In genomic region chr9:112655633-112656032, GRCh38 we compare ENCODE assay signal across 20 cellular contexts.
"Had no signal": no experiment of that assay in that cellular context is flagged by ENCODE, and none has a peak within 500 bp of the region (broad histone marks: within the 10 kb centered on the region; RNA-seq: fewer than 3 reads in every experiment).

No MANE protein-coding gene starts in this region.

- H3K4me1 Mint-ChIP-seq: activated CD4-positive, alpha-beta memory T cell treated with anti-CD3 and anti-CD28 coated beads, Interleukin-2, amount 10 ng/mL, durations not matched to agents 7 days and 5 days; activated CD8-positive, alpha-beta memory T cell treated with anti-CD3 and anti-CD28 coated beads, Interleukin-2, amount 10 ng/mL, durations not matched to agents 7 days and 5 days; activated naive CD8-positive, alpha-beta T cell treated with anti-CD3 and anti-CD28 coated beads, Interleukin-2, amount 10 ng/mL, durations not matched to agents 7 days and 5 days; activated T-helper 17 cell treated with anti-CD3 and anti-CD28 coated beads, Interleukin-2, amount 50 U/mL, for 72 hours had no signal

- ATAC-seq: activated CD8-positive, alpha-beta memory T cell treated with anti-CD3 and anti-CD28 coated beads, Interleukin-2, amount 10 ng/mL, durations not matched to agents 7 days and 5 days; activated T-helper 17 cell treated with anti-CD3 and anti-CD28 coated beads, Interleukin-2, amount 50 U/mL, for 72 hours; esophagus mucosa; gastroesophageal sphincter; heart right ventricle; left cardiac atrium; natural killer cell treated with Interleukin-12 subunit alpha and Interleukin-12 subunit beta and Interleukin-15 and Interleukin-18, amount 100 ng/mL, for 72 hours; stimulated activated naive CD8-positive, alpha-beta T cell treated with anti-CD3 and anti-CD28 coated beads, Interleukin-15, Interleukin-2, amounts not matched to agents 100 U/mL and 50 U/mL, for 24 hours had no signal

- H3K9me3 Mint-ChIP-seq: activated CD4-positive, alpha-beta memory T cell treated with anti-CD3 and anti-CD28 coated beads, Interleukin-2, amount 10 ng/mL, durations not matched to agents 7 days and 5 days; activated naive CD8-positive, alpha-beta T cell treated with anti-CD3 and anti-CD28 coated beads, Interleukin-2, amount 10 ng/mL, durations not matched to agents 7 days and 5 days; activated T-helper 17 cell treated with anti-CD3 and anti-CD28 coated beads, Interleukin-2, amount 50 U/mL, for 72 hours; natural killer cell treated with Interleukin-12 subunit alpha and Interleukin-12 subunit beta and Interleukin-15 and Interleukin-18, amount 100 ng/mL, for 72 hours had no signal

- H3K27ac ChIP-seq: brain microvascular endothelial cell, gastroesophageal sphincter, heart right ventricle, tibial nerve, uterus, WERI-Rb-1 had no signal

- H3K27me3 Mint-ChIP-seq: activated CD4-positive, alpha-beta memory T cell treated with anti-CD3 and anti-CD28 coated beads, Interleukin-2, amount 10 ng/mL, durations not matched to agents 7 days and 5 days; activated CD8-positive, alpha-beta memory T cell treated with anti-CD3 and anti-CD28 coated beads, Interleukin-2, amount 10 ng/mL, durations not matched to agents 7 days and 5 days; activated naive CD8-positive, alpha-beta T cell treated with anti-CD3 and anti-CD28 coated beads, Interleukin-2, amount 10 ng/mL, durations not matched to agents 7 days and 5 days; activated T-helper 17 cell treated with anti-CD3 and anti-CD28 coated beads, Interleukin-2, amount 50 U/mL, for 72 hours; natural killer cell treated with Interleukin-12 subunit alpha and Interleukin-12 subunit beta and Interleukin-15 and Interleukin-18, amount 100 ng/mL, for 72 hours had no signal

- H3K9me3 ChIP-seq: gastroesophageal sphincter, tibial nerve, uterus had no signal

- H3K36me3 ChIP-seq: brain microvascular endothelial cell, uterus had no signal

- H3K27ac Mint-ChIP-seq: activated CD4-positive, alpha-beta memory T cell treated with anti-CD3 and anti-CD28 coated beads, Interleukin-2, amount 10 ng/mL, durations not matched to agents 7 days and 5 days; activated CD8-positive, alpha-beta memory T cell treated with anti-CD3 and anti-CD28 coated beads, Interleukin-2, amount 10 ng/mL, durations not matched to agents 7 days and 5 days; activated naive CD8-positive, alpha-beta T cell treated with anti-CD3 and anti-CD28 coated beads, Interleukin-2, amount 10 ng/mL, durations not matched to agents 7 days and 5 days; activated T-helper 17 cell treated with anti-CD3 and anti-CD28 coated beads, Interleukin-2, amount 50 U/mL, for 72 hours; natural killer cell treated with Interleukin-12 subunit alpha and Interleukin-12 subunit beta and Interleukin-15 and Interleukin-18, amount 100 ng/mL, for 72 hours had no signal

- DNase-seq: activated CD4-positive, alpha-beta memory T cell treated with anti-CD3 and anti-CD28 coated beads, Interleukin-2, amount 10 ng/mL, durations not matched to agents 7 days and 5 days; activated CD8-positive, alpha-beta memory T cell treated with anti-CD3 and anti-CD28 coated beads, Interleukin-2, amount 10 ng/mL, durations not matched to agents 7 days and 5 days; activated naive CD4-positive, alpha-beta T cell; activated naive CD8-positive, alpha-beta T cell treated with anti-CD3 and anti-CD28 coated beads, Interleukin-2, amount 10 ng/mL, durations not matched to agents 7 days and 5 days; brain microvascular endothelial cell; cerebellar nuclear complex; effector CD4-positive, alpha-beta T cell; heart right ventricle; left cardiac atrium; mesenchymal stem cell; posterior cingulate gyrus; stimulated activated CD4-positive, alpha-beta T cell treated with anti-CD3 and anti-CD28 coated beads, Interleukin-2, amount 100 ng/mL, for 24 hours; stimulated activated naive CD8-positive, alpha-beta T cell treated with anti-CD3 and anti-CD28 coated beads, Interleukin-15, Interleukin-2, amounts not matched to agents 100 U/mL and 50 U/mL, for 24 hours; uterus; WERI-Rb-1 had no signal

- H3K4me3 ChIP-seq: gastroesophageal sphincter, heart right ventricle, tibial nerve, uterus had no signal

- H3K27me3 ChIP-seq: brain microvascular endothelial cell, gastroesophageal sphincter, heart right ventricle, tibial nerve, uterus had no signal

- H3K36me3 Mint-ChIP-seq: activated CD8-positive, alpha-beta memory T cell treated with anti-CD3 and anti-CD28 coated beads, Interleukin-2, amount 10 ng/mL, durations not matched to agents 7 days and 5 days; natural killer cell treated with Interleukin-12 subunit alpha and Interleukin-12 subunit beta and Interleukin-15 and Interleukin-18, amount 100 ng/mL, for 72 hours had no signal

- H3K4me1 ChIP-seq: gastroesophageal sphincter, heart right ventricle, tibial nerve, uterus had no signal

- H3K4me3 Mint-ChIP-seq: activated CD4-positive, alpha-beta memory T cell treated with anti-CD3 and anti-CD28 coated beads, Interleukin-2, amount 10 ng/mL, durations not matched to agents 7 days and 5 days; activated CD8-positive, alpha-beta memory T cell treated with anti-CD3 and anti-CD28 coated beads, Interleukin-2, amount 10 ng/mL, durations not matched to agents 7 days and 5 days; activated naive CD8-positive, alpha-beta T cell treated with anti-CD3 and anti-CD28 coated beads, Interleukin-2, amount 10 ng/mL, durations not matched to agents 7 days and 5 days; activated T-helper 17 cell treated with anti-CD3 and anti-CD28 coated beads, Interleukin-2, amount 50 U/mL, for 72 hours; natural killer cell treated with Interleukin-12 subunit alpha and Interleukin-12 subunit beta and Interleukin-15 and Interleukin-18, amount 100 ng/mL, for 72 hours had no signal
